24 cellular contexts compared by ENCODE assay signal in the genomic region with DNA sequence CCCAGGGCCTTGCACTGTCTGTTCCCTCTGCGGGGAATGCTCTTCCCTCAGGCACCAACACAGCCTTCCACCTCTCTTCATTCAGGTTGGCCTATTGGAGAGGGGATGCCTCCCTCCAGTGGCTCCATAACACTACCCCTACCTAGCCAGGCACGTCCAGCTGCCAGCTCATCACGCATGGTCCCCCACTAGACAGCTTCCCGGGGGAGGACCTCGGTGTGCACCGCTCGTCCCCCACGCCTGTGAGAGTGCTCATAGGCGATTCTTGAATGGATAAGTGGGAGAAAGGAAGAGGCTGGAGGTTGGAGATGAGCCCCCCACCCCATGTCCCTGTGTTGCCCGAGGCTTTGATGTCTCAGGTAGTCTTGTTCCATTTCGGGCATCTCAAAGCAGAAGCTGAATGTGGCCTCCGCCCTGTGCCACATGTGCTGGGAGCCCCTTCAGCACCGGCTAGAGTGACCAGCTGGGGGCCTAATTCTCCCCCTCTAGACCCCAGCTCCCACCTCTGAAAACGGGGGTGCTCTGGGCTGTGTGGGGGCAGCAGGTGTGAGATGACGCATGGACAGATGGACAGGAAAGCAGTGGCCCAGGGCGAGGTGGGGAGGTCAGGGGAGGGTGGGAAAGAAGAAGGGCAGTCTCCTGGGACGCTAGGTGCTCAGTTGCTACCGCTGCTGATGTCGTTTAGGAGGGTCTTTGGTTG.
"Had no signal": no experiment of that assay in that cellular context is flagged by ENCODE, and none has a peak within 500 bp of the region (broad histone marks: within the 10 kb centered on the region; RNA-seq: fewer than 3 reads in every experiment).

No MANE protein-coding gene starts in this region.

- H3K27ac ChIP-seq: ascending aorta, body of pancreas, KMS-11, SJCRH30, WERI-Rb-1 had no signal

- DNase-seq: activated CD4-positive, alpha-beta memory T cell treated with anti-CD3 and anti-CD28 coated beads, Interleukin-2, amount 10 ng/mL, durations not matched to agents 7 days and 5 days; activated CD4-positive, alpha-beta T cell treated with anti-CD3 and anti-CD28 coated beads for 36 hours; activated CD4-positive, alpha-beta T cell treated with anti-CD3 and anti-CD28 coated beads, Interleukin-2, amount 50 U/mL, for 1 hour; activated gamma-delta T cell; activated naive CD4-positive, alpha-beta T cell treated with anti-CD3 and anti-CD28 coated beads for 36 hours; activated T-cell treated with anti-CD3 and anti-CD28 coated beads for 4 hours; activated T-cell treated with anti-CD3 and anti-CD28 coated beads, Interleukin-2, amount 50 U/mL, for 48 hours; body of pancreas; NCI-H1092; NCI-H1417; NCI-H1694; NCI-H2029 treated with DMSO at 0.1 percent for 48 hours; NCI-H345; NCI-H510A; NCI-H526 treated with DMSO at 0.1 percent for 48 hours; NCI-H82; Right ventricle myocardium superior; SJCRH30; SK-N-SH; T-helper 1 cell; WERI-Rb-1 had no signal

- H3K27me3 ChIP-seq: ascending aorta, body of pancreas had no signal

- H3K4me2 ChIP-seq: KMS-11, SK-N-SH had no signal

- ATAC-seq: activated CD4-positive, alpha-beta T cell treated with anti-CD3 and anti-CD28 coated beads for 36 hours; activated T-helper 17 cell treated with anti-CD3 and anti-CD28 coated beads, Interleukin-2, amount 50 U/mL, for 72 hours; body of pancreas had no signal

- H3K9ac ChIP-seq: KMS-11, SK-N-SH had no signal

- H3K4me1 ChIP-seq: ascending aorta, body of pancreas, SJCRH30 had no signal

- H3K4me3 ChIP-seq: ascending aorta, body of pancreas, SJCRH30 had no signal

- H3K36me3 ChIP-seq: ascending aorta, SJCRH30, WERI-Rb-1 had no signal

- H3K9me3 ChIP-seq: ascending aorta, body of pancreas, SJCRH30, SK-N-SH had no signal
